ENCODE assay signal across 1 cellular context in the genomic region with DNA sequence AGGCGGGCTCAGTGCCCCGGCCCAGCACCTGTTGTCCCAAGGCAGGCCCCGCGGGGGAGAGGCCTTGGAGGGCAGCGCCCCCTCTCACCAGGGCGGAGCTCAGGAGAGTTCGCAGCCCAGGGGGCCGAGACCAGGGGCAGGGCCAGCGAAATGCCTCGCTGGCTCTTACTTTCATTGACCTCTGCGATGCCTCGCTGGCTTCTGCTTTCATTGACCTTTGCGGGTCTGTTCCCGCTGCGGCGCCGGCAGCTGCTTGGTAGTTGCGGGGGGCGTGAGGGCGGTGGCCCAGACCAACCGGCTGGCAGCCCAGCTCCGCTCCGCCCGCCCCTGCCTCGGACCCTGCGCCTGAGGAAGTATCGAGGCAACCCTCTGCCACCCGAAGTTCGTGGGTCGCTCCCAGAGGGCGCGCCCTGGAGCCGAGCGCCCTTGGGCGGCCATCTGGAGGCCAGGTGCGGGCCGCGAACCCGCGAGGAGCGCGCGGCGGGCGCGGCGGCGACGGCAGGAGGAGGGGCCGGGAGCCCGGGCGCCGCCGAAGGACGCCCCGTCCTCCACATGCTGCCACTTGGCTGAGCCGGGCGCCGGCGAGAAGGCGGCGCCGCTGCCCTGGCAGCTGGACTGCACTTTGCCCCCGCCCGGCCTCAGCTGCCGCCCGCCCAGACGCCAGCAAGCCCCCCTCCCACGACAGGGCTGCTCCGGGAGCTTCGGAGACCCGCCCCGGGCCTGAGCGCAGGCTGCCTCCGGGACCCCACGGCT.
TF ChIP-seq lines count a peak whose summit lies in the region.

No MANE protein-coding gene starts in this region.

TF ChIP-seq in HepG2, 621 proteins besides CTCF, POLR2A, EP300 and RAD21 (continued from another document and continues in another):
- TF ChIP-seq, protein P1, sequence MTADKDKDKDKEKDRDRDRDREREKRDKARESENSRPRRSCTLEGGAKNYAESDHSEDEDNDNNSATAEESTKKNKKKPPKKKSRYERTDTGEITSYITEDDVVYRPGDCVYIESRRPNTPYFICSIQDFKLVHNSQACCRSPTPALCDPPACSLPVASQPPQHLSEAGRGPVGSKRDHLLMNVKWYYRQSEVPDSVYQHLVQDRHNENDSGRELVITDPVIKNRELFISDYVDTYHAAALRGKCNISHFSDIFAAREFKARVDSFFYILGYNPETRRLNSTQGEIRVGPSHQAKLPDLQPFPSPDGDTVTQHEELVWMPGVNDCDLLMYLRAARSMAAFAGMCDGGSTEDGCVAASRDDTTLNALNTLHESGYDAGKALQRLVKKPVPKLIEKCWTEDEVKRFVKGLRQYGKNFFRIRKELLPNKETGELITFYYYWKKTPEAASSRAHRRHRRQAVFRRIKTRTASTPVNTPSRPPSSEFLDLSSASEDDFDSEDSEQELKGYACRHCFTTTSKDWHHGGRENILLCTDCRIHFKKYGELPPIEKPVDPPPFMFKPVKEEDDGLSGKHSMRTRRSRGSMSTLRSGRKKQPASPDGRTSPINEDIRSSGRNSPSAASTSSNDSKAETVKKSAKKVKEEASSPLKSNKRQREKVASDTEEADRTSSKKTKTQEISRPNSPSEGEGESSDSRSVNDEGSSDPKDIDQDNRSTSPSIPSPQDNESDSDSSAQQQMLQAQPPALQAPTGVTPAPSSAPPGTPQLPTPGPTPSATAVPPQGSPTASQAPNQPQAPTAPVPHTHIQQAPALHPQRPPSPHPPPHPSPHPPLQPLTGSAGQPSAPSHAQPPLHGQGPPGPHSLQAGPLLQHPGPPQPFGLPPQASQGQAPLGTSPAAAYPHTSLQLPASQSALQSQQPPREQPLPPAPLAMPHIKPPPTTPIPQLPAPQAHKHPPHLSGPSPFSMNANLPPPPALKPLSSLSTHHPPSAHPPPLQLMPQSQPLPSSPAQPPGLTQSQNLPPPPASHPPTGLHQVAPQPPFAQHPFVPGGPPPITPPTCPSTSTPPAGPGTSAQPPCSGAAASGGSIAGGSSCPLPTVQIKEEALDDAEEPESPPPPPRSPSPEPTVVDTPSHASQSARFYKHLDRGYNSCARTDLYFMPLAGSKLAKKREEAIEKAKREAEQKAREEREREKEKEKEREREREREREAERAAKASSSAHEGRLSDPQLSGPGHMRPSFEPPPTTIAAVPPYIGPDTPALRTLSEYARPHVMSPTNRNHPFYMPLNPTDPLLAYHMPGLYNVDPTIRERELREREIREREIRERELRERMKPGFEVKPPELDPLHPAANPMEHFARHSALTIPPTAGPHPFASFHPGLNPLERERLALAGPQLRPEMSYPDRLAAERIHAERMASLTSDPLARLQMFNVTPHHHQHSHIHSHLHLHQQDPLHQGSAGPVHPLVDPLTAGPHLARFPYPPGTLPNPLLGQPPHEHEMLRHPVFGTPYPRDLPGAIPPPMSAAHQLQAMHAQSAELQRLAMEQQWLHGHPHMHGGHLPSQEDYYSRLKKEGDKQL (CRISPR knock-in tag; IDR thresholded peaks at IDR 0.05; ENCODE audit: low read depth): no peak
- TF ChIP-seq, protein P2, sequence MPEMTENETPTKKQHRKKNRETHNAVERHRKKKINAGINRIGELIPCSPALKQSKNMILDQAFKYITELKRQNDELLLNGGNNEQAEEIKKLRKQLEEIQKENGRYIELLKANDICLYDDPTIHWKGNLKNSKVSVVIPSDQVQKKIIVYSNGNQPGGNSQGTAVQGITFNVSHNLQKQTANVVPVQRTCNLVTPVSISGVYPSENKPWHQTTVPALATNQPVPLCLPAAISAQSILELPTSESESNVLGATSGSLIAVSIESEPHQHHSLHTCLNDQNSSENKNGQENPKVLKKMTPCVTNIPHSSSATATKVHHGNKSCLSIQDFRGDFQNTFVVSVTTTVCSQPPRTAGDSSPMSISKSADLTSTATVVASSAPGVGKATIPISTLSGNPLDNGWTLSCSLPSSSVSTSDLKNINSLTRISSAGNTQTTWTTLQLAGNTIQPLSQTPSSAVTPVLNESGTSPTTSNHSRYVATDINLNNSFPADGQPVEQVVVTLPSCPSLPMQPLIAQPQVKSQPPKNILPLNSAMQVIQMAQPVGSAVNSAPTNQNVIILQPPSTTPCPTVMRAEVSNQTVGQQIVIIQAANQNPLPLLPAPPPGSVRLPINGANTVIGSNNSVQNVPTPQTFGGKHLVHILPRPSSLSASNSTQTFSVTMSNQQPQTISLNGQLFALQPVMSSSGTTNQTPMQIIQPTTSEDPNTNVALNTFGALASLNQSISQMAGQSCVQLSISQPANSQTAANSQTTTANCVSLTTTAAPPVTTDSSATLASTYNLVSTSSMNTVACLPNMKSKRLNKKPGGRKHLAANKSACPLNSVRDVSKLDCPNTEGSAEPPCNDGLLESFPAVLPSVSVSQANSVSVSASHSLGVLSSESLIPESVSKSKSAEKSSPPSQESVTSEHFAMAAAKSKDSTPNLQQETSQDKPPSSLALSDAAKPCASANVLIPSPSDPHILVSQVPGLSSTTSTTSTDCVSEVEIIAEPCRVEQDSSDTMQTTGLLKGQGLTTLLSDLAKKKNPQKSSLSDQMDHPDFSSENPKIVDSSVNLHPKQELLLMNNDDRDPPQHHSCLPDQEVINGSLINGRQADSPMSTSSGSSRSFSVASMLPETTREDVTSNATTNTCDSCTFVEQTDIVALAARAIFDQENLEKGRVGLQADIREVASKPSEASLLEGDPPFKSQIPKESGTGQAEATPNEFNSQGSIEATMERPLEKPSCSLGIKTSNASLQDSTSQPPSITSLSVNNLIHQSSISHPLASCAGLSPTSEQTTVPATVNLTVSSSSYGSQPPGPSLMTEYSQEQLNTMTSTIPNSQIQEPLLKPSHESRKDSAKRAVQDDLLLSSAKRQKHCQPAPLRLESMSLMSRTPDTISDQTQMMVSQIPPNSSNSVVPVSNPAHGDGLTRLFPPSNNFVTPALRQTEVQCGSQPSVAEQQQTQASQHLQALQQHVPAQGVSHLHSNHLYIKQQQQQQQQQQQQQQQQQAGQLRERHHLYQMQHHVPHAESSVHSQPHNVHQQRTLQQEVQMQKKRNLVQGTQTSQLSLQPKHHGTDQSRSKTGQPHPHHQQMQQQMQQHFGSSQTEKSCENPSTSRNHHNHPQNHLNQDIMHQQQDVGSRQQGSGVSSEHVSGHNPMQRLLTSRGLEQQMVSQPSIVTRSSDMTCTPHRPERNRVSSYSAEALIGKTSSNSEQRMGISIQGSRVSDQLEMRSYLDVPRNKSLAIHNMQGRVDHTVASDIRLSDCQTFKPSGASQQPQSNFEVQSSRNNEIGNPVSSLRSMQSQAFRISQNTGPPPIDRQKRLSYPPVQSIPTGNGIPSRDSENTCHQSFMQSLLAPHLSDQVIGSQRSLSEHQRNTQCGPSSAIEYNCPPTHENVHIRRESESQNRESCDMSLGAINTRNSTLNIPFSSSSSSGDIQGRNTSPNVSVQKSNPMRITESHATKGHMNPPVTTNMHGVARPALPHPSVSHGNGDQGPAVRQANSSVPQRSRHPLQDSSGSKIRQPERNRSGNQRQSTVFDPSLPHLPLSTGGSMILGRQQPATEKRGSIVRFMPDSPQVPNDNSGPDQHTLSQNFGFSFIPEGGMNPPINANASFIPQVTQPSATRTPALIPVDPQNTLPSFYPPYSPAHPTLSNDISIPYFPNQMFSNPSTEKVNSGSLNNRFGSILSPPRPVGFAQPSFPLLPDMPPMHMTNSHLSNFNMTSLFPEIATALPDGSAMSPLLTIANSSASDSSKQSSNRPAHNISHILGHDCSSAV (CRISPR knock-in tag; IDR thresholded peaks at IDR 0.05; ENCODE audit: borderline replicate concordance): no peak
- TF ChIP-seq FOSL2 (CRISPR knock-in tag; IDR thresholded peaks at IDR 0.05) (peak; percentile 25; the same call in 1 of the 2 replicates), MAFG (CRISPR knock-in tag; IDR thresholded peaks at IDR 0.05) (no peak), HOXA3 (CRISPR knock-in tag; IDR thresholded peaks at IDR 0.05) (peak; percentile 78), ZNF180 (CRISPR knock-in tag; IDR thresholded peaks at IDR 0.05; ENCODE audit: borderline replicate concordance, low read depth) (peak; percentile 30; the same call in 1 of the 2 replicates), TBL1XR1 (IDR thresholded peaks at IDR 0.05; ENCODE audit: borderline replicate concordance, low read length, partially characterized antibody) (no peak), ZNF230 (CRISPR knock-in tag; IDR thresholded peaks at IDR 0.05) (0 out of 2 replicates have a peak, but pooled peaks have one; percentile 13)
- TF ChIP-seq, protein P3, sequence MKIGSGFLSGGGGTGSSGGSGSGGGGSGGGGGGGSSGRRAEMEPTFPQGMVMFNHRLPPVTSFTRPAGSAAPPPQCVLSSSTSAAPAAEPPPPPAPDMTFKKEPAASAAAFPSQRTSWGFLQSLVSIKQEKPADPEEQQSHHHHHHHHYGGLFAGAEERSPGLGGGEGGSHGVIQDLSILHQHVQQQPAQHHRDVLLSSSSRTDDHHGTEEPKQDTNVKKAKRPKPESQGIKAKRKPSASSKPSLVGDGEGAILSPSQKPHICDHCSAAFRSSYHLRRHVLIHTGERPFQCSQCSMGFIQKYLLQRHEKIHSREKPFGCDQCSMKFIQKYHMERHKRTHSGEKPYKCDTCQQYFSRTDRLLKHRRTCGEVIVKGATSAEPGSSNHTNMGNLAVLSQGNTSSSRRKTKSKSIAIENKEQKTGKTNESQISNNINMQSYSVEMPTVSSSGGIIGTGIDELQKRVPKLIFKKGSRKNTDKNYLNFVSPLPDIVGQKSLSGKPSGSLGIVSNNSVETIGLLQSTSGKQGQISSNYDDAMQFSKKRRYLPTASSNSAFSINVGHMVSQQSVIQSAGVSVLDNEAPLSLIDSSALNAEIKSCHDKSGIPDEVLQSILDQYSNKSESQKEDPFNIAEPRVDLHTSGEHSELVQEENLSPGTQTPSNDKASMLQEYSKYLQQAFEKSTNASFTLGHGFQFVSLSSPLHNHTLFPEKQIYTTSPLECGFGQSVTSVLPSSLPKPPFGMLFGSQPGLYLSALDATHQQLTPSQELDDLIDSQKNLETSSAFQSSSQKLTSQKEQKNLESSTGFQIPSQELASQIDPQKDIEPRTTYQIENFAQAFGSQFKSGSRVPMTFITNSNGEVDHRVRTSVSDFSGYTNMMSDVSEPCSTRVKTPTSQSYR (CRISPR knock-in tag; IDR thresholded peaks at IDR 0.05; ENCODE audit: borderline replicate concordance): no peak; the same call in 1 of the 2 replicates
- TF ChIP-seq, protein P4, sequence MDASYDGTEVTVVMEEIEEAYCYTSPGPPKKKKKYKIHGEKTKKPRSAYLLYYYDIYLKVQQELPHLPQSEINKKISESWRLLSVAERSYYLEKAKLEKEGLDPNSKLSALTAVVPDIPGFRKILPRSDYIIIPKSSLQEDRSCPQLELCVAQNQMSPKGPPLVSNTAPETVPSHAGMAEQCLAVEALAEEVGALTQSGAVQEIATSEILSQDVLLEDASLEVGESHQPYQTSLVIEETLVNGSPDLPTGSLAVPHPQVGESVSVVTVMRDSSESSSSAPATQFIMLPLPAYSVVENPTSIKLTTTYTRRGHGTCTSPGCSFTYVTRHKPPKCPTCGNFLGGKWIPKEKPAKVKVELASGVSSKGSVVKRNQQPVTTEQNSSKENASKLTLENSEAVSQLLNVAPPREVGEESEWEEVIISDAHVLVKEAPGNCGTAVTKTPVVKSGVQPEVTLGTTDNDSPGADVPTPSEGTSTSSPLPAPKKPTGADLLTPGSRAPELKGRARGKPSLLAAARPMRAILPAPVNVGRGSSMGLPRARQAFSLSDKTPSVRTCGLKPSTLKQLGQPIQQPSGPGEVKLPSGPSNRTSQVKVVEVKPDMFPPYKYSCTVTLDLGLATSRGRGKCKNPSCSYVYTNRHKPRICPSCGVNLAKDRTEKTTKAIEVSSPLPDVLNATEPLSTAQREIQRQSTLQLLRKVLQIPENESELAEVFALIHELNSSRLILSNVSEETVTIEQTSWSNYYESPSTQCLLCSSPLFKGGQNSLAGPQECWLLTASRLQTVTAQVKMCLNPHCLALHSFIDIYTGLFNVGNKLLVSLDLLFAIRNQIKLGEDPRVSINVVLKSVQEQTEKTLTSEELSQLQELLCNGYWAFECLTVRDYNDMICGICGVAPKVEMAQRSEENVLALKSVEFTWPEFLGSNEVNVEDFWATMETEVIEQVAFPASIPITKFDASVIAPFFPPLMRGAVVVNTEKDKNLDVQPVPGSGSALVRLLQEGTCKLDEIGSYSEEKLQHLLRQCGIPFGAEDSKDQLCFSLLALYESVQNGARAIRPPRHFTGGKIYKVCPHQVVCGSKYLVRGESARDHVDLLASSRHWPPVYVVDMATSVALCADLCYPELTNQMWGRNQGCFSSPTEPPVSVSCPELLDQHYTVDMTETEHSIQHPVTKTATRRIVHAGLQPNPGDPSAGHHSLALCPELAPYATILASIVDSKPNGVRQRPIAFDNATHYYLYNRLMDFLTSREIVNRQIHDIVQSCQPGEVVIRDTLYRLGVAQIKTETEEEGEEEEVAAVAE (CRISPR knock-in tag; IDR thresholded peaks at IDR 0.05; ENCODE audit: borderline replicate concordance): no peak
- TF ChIP-seq, protein P5, sequence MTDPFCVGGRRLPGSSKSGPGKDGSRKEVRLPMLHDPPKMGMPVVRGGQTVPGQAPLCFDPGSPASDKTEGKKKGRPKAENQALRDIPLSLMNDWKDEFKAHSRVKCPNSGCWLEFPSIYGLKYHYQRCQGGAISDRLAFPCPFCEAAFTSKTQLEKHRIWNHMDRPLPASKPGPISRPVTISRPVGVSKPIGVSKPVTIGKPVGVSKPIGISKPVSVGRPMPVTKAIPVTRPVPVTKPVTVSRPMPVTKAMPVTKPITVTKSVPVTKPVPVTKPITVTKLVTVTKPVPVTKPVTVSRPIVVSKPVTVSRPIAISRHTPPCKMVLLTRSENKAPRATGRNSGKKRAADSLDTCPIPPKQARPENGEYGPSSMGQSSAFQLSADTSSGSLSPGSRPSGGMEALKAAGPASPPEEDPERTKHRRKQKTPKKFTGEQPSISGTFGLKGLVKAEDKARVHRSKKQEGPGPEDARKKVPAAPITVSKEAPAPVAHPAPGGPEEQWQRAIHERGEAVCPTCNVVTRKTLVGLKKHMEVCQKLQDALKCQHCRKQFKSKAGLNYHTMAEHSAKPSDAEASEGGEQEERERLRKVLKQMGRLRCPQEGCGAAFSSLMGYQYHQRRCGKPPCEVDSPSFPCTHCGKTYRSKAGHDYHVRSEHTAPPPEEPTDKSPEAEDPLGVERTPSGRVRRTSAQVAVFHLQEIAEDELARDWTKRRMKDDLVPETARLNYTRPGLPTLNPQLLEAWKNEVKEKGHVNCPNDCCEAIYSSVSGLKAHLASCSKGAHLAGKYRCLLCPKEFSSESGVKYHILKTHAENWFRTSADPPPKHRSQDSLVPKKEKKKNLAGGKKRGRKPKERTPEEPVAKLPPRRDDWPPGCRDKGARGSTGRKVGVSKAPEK (CRISPR knock-in tag; IDR thresholded peaks at IDR 0.05; ENCODE audit: borderline replicate concordance): no peak; the same call in 1 of the 2 replicates
- TF ChIP-seq, protein P6, sequence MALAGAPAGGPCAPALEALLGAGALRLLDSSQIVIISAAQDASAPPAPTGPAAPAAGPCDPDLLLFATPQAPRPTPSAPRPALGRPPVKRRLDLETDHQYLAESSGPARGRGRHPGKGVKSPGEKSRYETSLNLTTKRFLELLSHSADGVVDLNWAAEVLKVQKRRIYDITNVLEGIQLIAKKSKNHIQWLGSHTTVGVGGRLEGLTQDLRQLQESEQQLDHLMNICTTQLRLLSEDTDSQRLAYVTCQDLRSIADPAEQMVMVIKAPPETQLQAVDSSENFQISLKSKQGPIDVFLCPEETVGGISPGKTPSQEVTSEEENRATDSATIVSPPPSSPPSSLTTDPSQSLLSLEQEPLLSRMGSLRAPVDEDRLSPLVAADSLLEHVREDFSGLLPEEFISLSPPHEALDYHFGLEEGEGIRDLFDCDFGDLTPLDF (CRISPR knock-in tag; IDR thresholded peaks at IDR 0.05): peak; percentile 58; the same call in 1 of the 2 replicates
- TF ChIP-seq, protein P7, sequence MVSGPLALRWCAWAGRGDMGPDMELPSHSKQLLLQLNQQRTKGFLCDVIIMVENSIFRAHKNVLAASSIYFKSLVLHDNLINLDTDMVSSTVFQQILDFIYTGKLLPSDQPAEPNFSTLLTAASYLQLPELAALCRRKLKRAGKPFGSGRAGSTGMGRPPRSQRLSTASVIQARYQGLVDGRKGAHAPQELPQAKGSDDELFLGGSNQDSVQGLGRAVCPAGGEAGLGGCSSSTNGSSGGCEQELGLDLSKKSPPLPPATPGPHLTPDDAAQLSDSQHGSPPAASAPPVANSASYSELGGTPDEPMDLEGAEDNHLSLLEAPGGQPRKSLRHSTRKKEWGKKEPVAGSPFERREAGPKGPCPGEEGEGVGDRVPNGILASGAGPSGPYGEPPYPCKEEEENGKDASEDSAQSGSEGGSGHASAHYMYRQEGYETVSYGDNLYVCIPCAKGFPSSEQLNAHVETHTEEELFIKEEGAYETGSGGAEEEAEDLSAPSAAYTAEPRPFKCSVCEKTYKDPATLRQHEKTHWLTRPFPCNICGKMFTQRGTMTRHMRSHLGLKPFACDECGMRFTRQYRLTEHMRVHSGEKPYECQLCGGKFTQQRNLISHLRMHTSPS (CRISPR knock-in tag; IDR thresholded peaks at IDR 0.05; ENCODE audit: low read depth): peak; percentile 90; the same call in 1 of the 2 replicates
